Comparison of ENCODE assay signal across 13 cellular contexts in the genomic region with DNA sequence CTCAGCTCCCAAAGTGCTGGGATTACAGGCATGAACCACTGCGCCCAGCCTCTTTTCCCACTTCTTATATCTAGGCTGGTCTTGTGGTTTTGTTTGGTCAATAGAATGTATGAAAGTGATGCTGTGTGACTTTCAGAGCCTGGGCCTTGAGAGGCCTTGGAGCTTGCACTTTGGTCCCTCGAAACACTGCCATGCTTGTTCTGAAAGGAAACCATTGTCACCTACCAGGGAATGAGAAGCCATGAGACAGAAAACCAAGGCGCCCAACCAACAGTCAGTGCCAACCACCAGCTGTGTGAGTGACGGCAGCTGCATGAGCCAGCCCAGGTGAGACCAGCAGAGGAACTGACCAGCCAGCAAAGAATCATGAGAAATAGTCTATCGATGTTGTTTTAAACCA. TPM values are rescaled to one million over a fixed set of nuclear protein-coding genes. Genes with fewer than 3 reads are reported as not detected.
DNase-seq lines count a peak whose midpoint lies in the region; ATAC-seq and TF ChIP-seq lines count a peak whose summit lies in the region.
"Had no signal": no experiment of that assay in that cellular context is flagged by ENCODE, and none has a peak within 500 bp of the region (broad histone marks: within the 10 kb centered on the region; RNA-seq: fewer than 3 reads in every experiment).

No MANE protein-coding gene starts in this region.

- no peaks in the 10 kb centered on the region for H3K27me3 Mint-ChIP-seq in neural crest cell (ENCODE audit: low read depth)

- H3K9me3 ChIP-seq in tibial artery = no peaks in the 10 kb centered on the region
- H3K9me3 ChIP-seq: BE2C had no signal

- no peaks in the 10 kb centered on the region for H3K4me1 ChIP-seq in tibial artery
- H3K4me1 ChIP-seq: BE2C had no signal

- H3K27me3 ChIP-seq in tibial artery = no peaks in the 10 kb centered on the region
- H3K27me3 ChIP-seq: BE2C had no signal

- peaks cover 31% of the 10 kb centered on the region for H3K4me1 Mint-ChIP-seq in neural crest cell

- no peak overlapping the region for H3K4me3 ChIP-seq in tibial artery
- H3K4me3 ChIP-seq: GM12878 had no signal

- no peak for ATAC-seq in HG03159 (IDR thresholded peaks at IDR 0.05; ENCODE audit: unreplicated experiment)
- ATAC-seq: GM12878, HCT116 had no signal

- TF ChIP-seq CTCF in neural crest cell (conservative IDR thresholded peaks at IDR 0.05) (no peak), tibial artery (IDR thresholded peaks at IDR 0.05) (no peak)

- intact Hi-C loops in tibial artery (cut with DNase I; ENCODE audit: low total_unique reads) = no loop called here

- no peaks in the 10 kb centered on the region for H3K36me3 ChIP-seq in tibial artery
- H3K36me3 ChIP-seq: BE2C had no signal

- H3K27ac ChIP-seq in angular gyrus (ENCODE audit: low read depth, low read length) (peak overlapping the region; percentile 34), cingulate gyrus (ENCODE audit: low read depth, low read length) (peak overlapping the region; percentile 57), substantia nigra (ENCODE audit: low read depth, low read length, poor library complexity, severe bottlenecking) (peak overlapping the region; percentile 1), tibial artery (no peak overlapping the region)
- H3K27ac ChIP-seq: C4-2B had no signal

- DNase-seq in neural crest cell (ENCODE audit: low read depth, low spot score) = no peak
- DNase-seq in substantia nigra (lab: John Stamatoyannopoulos, UW) = peak in 2 of 49 donors; percentile 17 to 21
- no peak for DNase-seq in stimulated activated CD4-positive, alpha-beta T cell treated with anti-CD3 and anti-CD28 coated beads, Interleukin-2, amount 100 ng/mL, for 24 hours
- no peak for DNase-seq in tibial artery
- DNase-seq: BE2C; CD4-positive, alpha-beta memory T cell; DMS79 had no signal

- H3K27ac Mint-ChIP-seq in neural crest cell (ENCODE audit: unreplicated experiment) = peak overlapping the region; percentile 91
- H3K27ac Mint-ChIP-seq: CD4-positive, alpha-beta memory T cell had no signal

- no peaks in the 10 kb centered on the region for H3K9me3 Mint-ChIP-seq in neural crest cell
- H3K9me3 Mint-ChIP-seq: CD4-positive, alpha-beta memory T cell had no signal

- no peaks in the 10 kb centered on the region for H3K36me3 Mint-ChIP-seq in neural crest cell (ENCODE audit: low read depth)
- H3K36me3 Mint-ChIP-seq: CD4-positive, alpha-beta memory T cell had no signal

- no peak overlapping the region for H3K4me3 Mint-ChIP-seq in neural crest cell

RNA-seq across cellular contexts. Expression of a gene that starts 57.4 kb away (rescaled TPM):
- 39.5 and 40.7 TPM in 2 replicates for total RNA-seq in neural crest cell
- total RNA-seq: CD4-positive, alpha-beta memory T cell had no signal

Comparison
In these comparisons a context has a peak if more than half of its experiments do, and no peak if none do; other contexts are left out.
1. H3K27ac ChIP-seq: peak in angular gyrus (single experiment), cingulate gyrus (single experiment) and substantia nigra (single experiment); none in tibial artery (0 of 2).